Comparison of ENCODE assay signal across 26 cellular contexts in genomic region chr2:12791906-12792305, GRCh38.
"Had no signal": no experiment of that assay in that cellular context is flagged by ENCODE, and none has a peak within 500 bp of the region (broad histone marks: within the 10 kb centered on the region; RNA-seq: fewer than 3 reads in every experiment).

No MANE protein-coding gene starts in this region.

- H3K4me3 ChIP-seq: colonic mucosa, coronary artery, dorsolateral prefrontal cortex, esophagus muscularis mucosa, esophagus squamous epithelium, gastrocnemius medialis, gastroesophageal sphincter, heart left ventricle, heart right ventricle, hepatocyte had no signal

- H2AFZ ChIP-seq: hepatocyte had no signal

- DNase-seq: colonic mucosa; cortex of kidney; dermis blood vessel endothelial cell; dorsolateral prefrontal cortex; effector CD4-positive, alpha-beta T cell; effector CD8-positive, alpha-beta T cell; effector memory CD4-positive, alpha-beta T cell; effector memory CD8-positive, alpha-beta T cell; endodermal cell; erythroblast; esophagus squamous epithelium; foreskin fibroblast; foreskin keratinocyte; foreskin melanocyte; gastrocnemius medialis; glutamatergic neuron; head of caudate nucleus; heart left ventricle; heart right ventricle had no signal

- H3K27ac ChIP-seq: colonic mucosa, coronary artery, dorsolateral prefrontal cortex, epithelial cell of prostate, esophagus muscularis mucosa, esophagus squamous epithelium, foreskin keratinocyte, gastrocnemius medialis, gastroesophageal sphincter, heart left ventricle, heart right ventricle, hepatocyte had no signal

- FAIRE-seq: endothelial cell of umbilical vein had no signal

- H3K36me3 ChIP-seq: colonic mucosa, esophagus muscularis mucosa, esophagus squamous epithelium, gastrocnemius medialis, gastroesophageal sphincter, heart left ventricle, heart right ventricle had no signal

- ATAC-seq: effector memory CD8-positive, alpha-beta T cell; esophagus mucosa; foreskin keratinocyte; gastrocnemius medialis; gastroesophageal sphincter; heart left ventricle; heart right ventricle had no signal

- H3K79me2 ChIP-seq: hepatocyte had no signal

- H3K4me1 ChIP-seq: colonic mucosa, foreskin keratinocyte had no signal

- H3K4me2 ChIP-seq: hepatocyte had no signal

- H3K27me3 ChIP-seq: colonic mucosa, dorsolateral prefrontal cortex, esophagus muscularis mucosa, foreskin keratinocyte, gastrocnemius medialis, gastroesophageal sphincter, heart left ventricle, heart right ventricle, hepatocyte had no signal

- H3K9me3 ChIP-seq: colonic mucosa, esophagus muscularis mucosa, esophagus squamous epithelium, gastrocnemius medialis, gastroesophageal sphincter, heart left ventricle had no signal
